In the genomic region with DNA sequence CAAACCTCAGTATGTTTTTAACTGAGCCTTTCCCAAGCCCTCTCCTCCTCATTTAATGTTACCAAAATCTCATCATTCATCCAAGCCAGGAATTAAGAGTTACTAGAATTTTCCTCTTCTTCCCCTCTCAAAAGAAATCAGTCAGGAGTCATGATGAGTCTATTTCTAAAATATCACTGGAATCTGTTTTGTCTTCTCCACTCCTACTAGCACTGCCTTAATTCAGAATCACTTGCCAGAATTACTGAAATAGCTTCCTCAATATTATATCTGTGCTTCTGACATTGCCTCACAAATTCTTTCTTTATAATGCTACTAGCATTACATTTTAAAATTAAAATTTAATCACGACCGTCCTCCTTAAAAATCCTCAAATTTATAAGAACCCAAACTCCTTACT, we compare ENCODE assay signal across 28 cellular contexts.
"Had no signal": no experiment of that assay in that cellular context is flagged by ENCODE, and none has a peak within 500 bp of the region (broad histone marks: within the 10 kb centered on the region; RNA-seq: fewer than 3 reads in every experiment).

No MANE protein-coding gene starts in this region.

- H3K36me3 Mint-ChIP-seq: activated naive CD8-positive, alpha-beta T cell treated with anti-CD3 and anti-CD28 coated beads, Interleukin-2, amount 10 ng/mL, durations not matched to agents 7 days and 5 days had no signal

- H3K27ac ChIP-seq: body of pancreas, SJCRH30 had no signal

- ATAC-seq: activated CD4-positive, CD25-positive, alpha-beta regulatory T cell treated with anti-CD3 and anti-CD28 coated beads, Interleukin-2, amount 50 U/mL, for 24 hours; activated CD8-positive, alpha-beta T cell treated with anti-CD3 and anti-CD28 coated beads, Interleukin-2, amount 10 ng/mL, durations not matched to agents 7 days and 5 days; body of pancreas; Panc1; Right ventricle myocardium inferior had no signal

- H3K4me1 Mint-ChIP-seq: activated naive CD8-positive, alpha-beta T cell treated with anti-CD3 and anti-CD28 coated beads, Interleukin-2, amount 10 ng/mL, durations not matched to agents 7 days and 5 days had no signal

- H3K27me3 ChIP-seq: body of pancreas, MG63, SJCRH30 had no signal

- H3K36me3 ChIP-seq: MG63, SJCRH30 had no signal

- H3K27ac Mint-ChIP-seq: activated CD8-positive, alpha-beta T cell treated with anti-CD3 and anti-CD28 coated beads, Interleukin-2, amount 10 ng/mL, durations not matched to agents 7 days and 5 days; activated naive CD8-positive, alpha-beta T cell treated with anti-CD3 and anti-CD28 coated beads, Interleukin-2, amount 10 ng/mL, durations not matched to agents 7 days and 5 days; T-helper 1 cell treated with Interleukin-12 subunit alpha and Interleukin-12 subunit beta and Interleukin-4 antibody, amounts not matched to agents 30 μg/mL and 1 μg/mL, for 36 hours had no signal

- H3K4me3 Mint-ChIP-seq: activated CD8-positive, alpha-beta T cell treated with anti-CD3 and anti-CD28 coated beads, Interleukin-2, amount 10 ng/mL, durations not matched to agents 7 days and 5 days; activated naive CD8-positive, alpha-beta T cell treated with anti-CD3 and anti-CD28 coated beads, Interleukin-2, amount 10 ng/mL, durations not matched to agents 7 days and 5 days; T-helper 1 cell treated with Interleukin-12 subunit alpha and Interleukin-12 subunit beta and Interleukin-4 antibody, amounts not matched to agents 30 μg/mL and 1 μg/mL, for 36 hours had no signal

- H3K4me1 ChIP-seq: body of pancreas, SJCRH30 had no signal

- H3K4me3 ChIP-seq: body of pancreas, MG63, SJCRH30 had no signal

- DNase-seq: activated CD4-positive, alpha-beta T cell treated with anti-CD3 and anti-CD28 coated beads for 48 hours; activated CD4-positive, alpha-beta T cell treated with anti-CD3 and anti-CD28 coated beads, Interleukin-2, amount 50 U/mL, for 4 hours; activated CD8-positive, alpha-beta memory T cell treated with anti-CD3 and anti-CD28 coated beads, Interleukin-2, amount 50 U/mL, for 48 hours; activated CD8-positive, alpha-beta T cell treated with anti-CD3 and anti-CD28 coated beads, Interleukin-2, amount 10 ng/mL, durations not matched to agents 7 days and 5 days; activated naive CD4-positive, alpha-beta T cell treated with anti-CD3 and anti-CD28 coated beads, Interleukin-2, amount 50 U/mL, for 16 hours; activated naive CD8-positive, alpha-beta T cell treated with anti-CD3 and anti-CD28 coated beads, Interleukin-2, amount 10 ng/mL, durations not matched to agents 7 days and 5 days; activated T-cell treated with anti-CD3 and anti-CD28 coated beads, Interleukin-2, amount 50 U/mL, for 1 hour; aorta; body of pancreas; central memory CD4-positive, alpha-beta T cell; MG63; MV-4-11; NCI-H1092 treated with DMSO at 0.1 percent for 48 hours; NCI-H1417 treated with DMSO at 0.1 percent for 48 hours; NCI-H1694; NCI-H2029; NCI-H2107; NCI-H345; NCI-H510A; NCI-H526 treated with DMSO at 0.1 percent for 48 hours; NK-92 treated with Interleukin-12 subunit alpha and Interleukin-12 subunit beta, amount 100 ng/mL, for 24 hours; OCI-M1; RPMI8226; SJCRH30 had no signal

- H3K9me3 ChIP-seq: body of pancreas, MG63, SJCRH30 had no signal
